ENCODE assay signal across 24 cellular contexts in genomic region chr15:73287019-73287418, GRCh38.
DNase-seq lines count a peak whose midpoint lies in the region; ATAC-seq and TF ChIP-seq lines count a peak whose summit lies in the region.
"Had no signal": no experiment of that assay in that cellular context is flagged by ENCODE, and none has a peak within 500 bp of the region (broad histone marks: within the 10 kb centered on the region; RNA-seq: fewer than 3 reads in every experiment).

No MANE protein-coding gene starts in this region.

- no peak for TF ChIP-seq EP300 in ovary (IDR thresholded peaks at IDR 0.05)

- POLR2A ChIA-PET in activated B cell treated with CpG ODN at 0.5 μM for 24 hours (lab: Charles Lee) = interaction anchor here (1.2 kb wide), 1 partner anchor 32 kb away, joined by 4 read pairs; no protein-coding TSS in a partner anchor

- no peak for TF ChIP-seq POLR2A in ovary (IDR thresholded peaks at IDR 0.05)

- H3K27ac Mint-ChIP-seq in activated B cell treated with CpG ODN at 0.5 μM for 24 hours (peak overlapping the region; percentile 20), chondrocyte (ENCODE audit: unreplicated experiment) (no peak overlapping the region)
- H3K27ac Mint-ChIP-seq: activated naive CD4-positive, alpha-beta T cell treated with anti-CD3 and anti-CD28 coated beads, Interleukin-2, amount 50 U/mL, for 24 hours; endodermal cell; T-helper 1 cell treated with Interleukin-12 subunit alpha and Interleukin-12 subunit beta and Interleukin-4 antibody, amounts not matched to agents 30 μg/mL and 1 μg/mL, for 36 hours had no signal

- no peaks in the 10 kb centered on the region for H3K9me3 ChIP-seq in ovary
- H3K9me3 ChIP-seq: right lobe of liver, tibial artery had no signal

- no peak overlapping the region for H3K4me3 Mint-ChIP-seq in activated B cell treated with CpG ODN at 0.5 μM for 24 hours
- no peak overlapping the region for H3K4me3 Mint-ChIP-seq in chondrocyte (ENCODE audit: unreplicated experiment)
- H3K4me3 Mint-ChIP-seq: activated naive CD4-positive, alpha-beta T cell treated with anti-CD3 and anti-CD28 coated beads, Interleukin-2, amount 50 U/mL, for 24 hours; endodermal cell; H9; T-helper 1 cell treated with Interleukin-12 subunit alpha and Interleukin-12 subunit beta and Interleukin-4 antibody, amounts not matched to agents 30 μg/mL and 1 μg/mL, for 36 hours had no signal

- H3K36me3 Mint-ChIP-seq in activated B cell treated with CpG ODN at 0.5 μM for 24 hours (ENCODE audit: low read depth) (no peaks in the 10 kb centered on the region), chondrocyte (ENCODE audit: low read depth) (peaks cover 7% of the 10 kb centered on the region)

- H3K27me3 Mint-ChIP-seq in activated B cell treated with CpG ODN at 0.5 μM for 24 hours (no peaks in the 10 kb centered on the region), chondrocyte (ENCODE audit: low read depth) (no peaks in the 10 kb centered on the region)
- H3K27me3 Mint-ChIP-seq: activated naive CD4-positive, alpha-beta T cell treated with anti-CD3 and anti-CD28 coated beads, Interleukin-2, amount 50 U/mL, for 24 hours had no signal

- intact Hi-C loops in activated B cell treated with CpG ODN at 0.5 μM for 24 hours (cut with micrococcal nuclease) (loop anchor here (5.0 kb wide), 1 partner anchor 620 kb away; no protein-coding TSS in a partner anchor), left colon (cut with DNase I, micrococcal nuclease) (no loop called here), ovary (cut with DNase I) (no loop called here)

- H3K27me3 ChIP-seq in ovary = no peaks in the 10 kb centered on the region
- H3K27me3 ChIP-seq: right lobe of liver, tibial artery had no signal

- H3K27ac ChIP-seq in ovary = no peak overlapping the region
- H3K27ac ChIP-seq: right lobe of liver, tibial artery, VCaP had no signal

- no peaks in the 10 kb centered on the region for H3K36me3 ChIP-seq in ovary

- H3K4me1 ChIP-seq in ovary (ENCODE audit: insufficient read depth) = no peaks in the 10 kb centered on the region
- H3K4me1 ChIP-seq: right lobe of liver had no signal

- H3K9me3 Mint-ChIP-seq in activated B cell treated with CpG ODN at 0.5 μM for 24 hours (no peaks in the 10 kb centered on the region), chondrocyte (ENCODE audit: low read depth) (no peaks in the 10 kb centered on the region)
- H3K9me3 Mint-ChIP-seq: activated naive CD4-positive, alpha-beta T cell treated with anti-CD3 and anti-CD28 coated beads, Interleukin-2, amount 50 U/mL, for 24 hours; endodermal cell; H9; T-helper 1 cell treated with Interleukin-12 subunit alpha and Interleukin-12 subunit beta and Interleukin-4 antibody, amounts not matched to agents 30 μg/mL and 1 μg/mL, for 36 hours had no signal

- no peak overlapping the region for H3K4me3 ChIP-seq in ovary
- H3K4me3 ChIP-seq: right lobe of liver, tibial artery had no signal

- WGBS in ovary, 3 donors = 68 to 77% (median 72%) methylated on average over 1 of the region's 1 CpG

- DNase-seq in AML-193 (lab: John Stamatoyannopoulos, UW) (peak; percentile 84 to 86), NAMALWA (ENCODE audit: low spot score) (peak; percentile 22), activated B cell treated with CpG ODN at 0.5 μM for 24 hours (no peak), midbrain (lab: John Stamatoyannopoulos, UW) (peak; percentile 14), left colon (no peak), chondrocyte (ENCODE audit: low spot score) (no peak), EL (no peak), ovary (no peak)
- DNase-seq: 8988T; activated CD4-positive, alpha-beta T cell treated with anti-CD3 and anti-CD28 coated beads, Interleukin-2, amount 50 U/mL, for 48 hours; activated T-cell treated with anti-CD3 and anti-CD28 coated beads, Interleukin-2, amount 50 U/mL, for 1 hour; C1 segment of cervical spinal cord; endodermal cell; H9; head of caudate nucleus; MM.1S; NCI-H2029; right lobe of liver; Right ventricle myocardium superior; stimulated activated naive CD4-positive, alpha-beta T cell treated with Interleukin-2 at 50 U/mL for 16 hours; tibial artery had no signal

- CTCF ChIA-PET in activated B cell treated with CpG ODN at 0.5 μM for 24 hours (lab: Charles Lee) = interaction anchor here (0.6 to 1.3 kb wide), 5 partner anchors 12 to 349 kb away, joined by 3 to 4 read pairs (median 3); no protein-coding TSS in a partner anchor

- no peak for TF ChIP-seq CTCF in activated B cell treated with CpG ODN at 0.5 μM for 24 hours (IDR thresholded peaks at IDR 0.05)
- no peak for TF ChIP-seq CTCF in chondrocyte (IDR thresholded peaks at IDR 0.05)
- no peak for TF ChIP-seq CTCF in ovary (IDR thresholded peaks at IDR 0.05)

- H3K4me1 Mint-ChIP-seq in activated B cell treated with CpG ODN at 0.5 μM for 24 hours = peaks cover 22% of the 10 kb centered on the region
- peaks cover 42% of the 10 kb centered on the region for H3K4me1 Mint-ChIP-seq in chondrocyte (ENCODE audit: low read depth)
- H3K4me1 Mint-ChIP-seq: activated naive CD4-positive, alpha-beta T cell treated with anti-CD3 and anti-CD28 coated beads, Interleukin-2, amount 50 U/mL, for 24 hours; endodermal cell; H9 had no signal

- ATAC-seq in activated B cell treated with CpG ODN at 0.5 μM for 24 hours (ENCODE audit: low read depth) (peak; percentile 25), left colon (no peak)

Comparison
In these comparisons a context has a peak if more than half of its experiments do, and no peak if none do; other contexts are left out.
1. DNase-seq: peak in AML-193 (2 of 2), NAMALWA (single experiment) and midbrain (single experiment); none in activated B cell treated with CpG ODN at 0.5 μM for 24 hours (single experiment), left colon (0 of 2), chondrocyte (single experiment), EL (single experiment) and ovary (0 of 5).